10 cellular contexts compared by ENCODE assay signal in the genomic region with DNA sequence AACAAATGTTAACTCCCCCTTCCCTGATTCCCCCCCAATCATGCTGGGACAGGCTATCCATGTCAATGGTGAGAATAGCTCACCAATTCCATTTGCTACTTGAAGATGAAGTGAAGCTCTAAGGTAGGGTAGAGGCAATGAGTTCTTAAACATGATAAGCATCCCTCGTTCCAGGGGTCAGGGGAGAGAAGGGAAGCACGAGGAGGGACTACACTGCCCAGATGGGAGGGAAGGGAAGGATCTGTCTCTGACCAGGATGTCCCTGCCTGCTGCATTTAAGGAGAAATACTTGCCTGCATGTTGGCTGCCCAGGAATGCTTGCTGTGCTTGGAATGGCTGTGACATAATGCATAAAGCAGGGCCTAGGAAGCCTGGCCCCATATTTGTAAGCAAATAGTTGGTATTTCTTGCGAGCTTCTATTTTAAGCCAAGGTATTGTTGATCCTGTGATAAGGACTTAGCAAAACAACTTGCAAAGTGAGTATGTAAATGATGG.
DNase-seq lines count a peak whose midpoint lies in the region; ATAC-seq and TF ChIP-seq lines count a peak whose summit lies in the region.
"Had no signal": no experiment of that assay in that cellular context is flagged by ENCODE, and none has a peak within 500 bp of the region (broad histone marks: within the 10 kb centered on the region; RNA-seq: fewer than 3 reads in every experiment).

No MANE protein-coding gene starts in this region.

- no peaks in the 10 kb centered on the region for H3K9me3 Mint-ChIP-seq in activated naive CD8-positive, alpha-beta T cell treated with anti-CD3 and anti-CD28 coated beads, Interleukin-2, amount 10 ng/mL, durations not matched to agents 7 days and 5 days
- H3K9me3 Mint-ChIP-seq in activated naive CD8-positive, alpha-beta T cell treated with anti-CD3 and anti-CD28 coated beads, Interleukin-2, amount 50 U/mL, for 24 hours: no peaks in the 10 kb centered on the region
- peaks cover 3% of the 10 kb centered on the region for H3K9me3 Mint-ChIP-seq in activated T-helper 17 cell treated with anti-CD3 and anti-CD28 coated beads, Interleukin-2, amount 50 U/mL, for 72 hours

- peaks cover 38% of the 10 kb centered on the region for H3K4me1 Mint-ChIP-seq in activated naive CD8-positive, alpha-beta T cell treated with anti-CD3 and anti-CD28 coated beads, Interleukin-2, amount 10 ng/mL, durations not matched to agents 7 days and 5 days
- H3K4me1 Mint-ChIP-seq in activated naive CD8-positive, alpha-beta T cell treated with anti-CD3 and anti-CD28 coated beads, Interleukin-2, amount 50 U/mL, for 24 hours: peaks cover 44% of the 10 kb centered on the region
- H3K4me1 Mint-ChIP-seq in activated T-helper 17 cell treated with anti-CD3 and anti-CD28 coated beads, Interleukin-2, amount 50 U/mL, for 72 hours: peaks cover 36% of the 10 kb centered on the region

- H3K4me3 ChIP-seq in upper lobe of right lung: no peak overlapping the region

- no peak overlapping the region for H3K27ac ChIP-seq in upper lobe of right lung

- no peak for DNase-seq in activated naive CD8-positive, alpha-beta T cell treated with anti-CD3 and anti-CD28 coated beads, Interleukin-2, amount 10 ng/mL, durations not matched to agents 7 days and 5 days
- DNase-seq in activated naive CD8-positive, alpha-beta T cell treated with anti-CD3 and anti-CD28 coated beads, Interleukin-2, amount 50 U/mL, for 24 hours: no peak
- peak; percentile 93 for DNase-seq in islet precursor cell
- no peak for DNase-seq in upper lobe of right lung
- DNase-seq in NCI-H1105 (lab: John Stamatoyannopoulos, UW): no peak
- DNase-seq in UCSD-AML1 (lab: John Stamatoyannopoulos, UW; ENCODE audit: unreplicated experiment): no peak
- DNase-seq: BE2C, retina had no signal

- peaks cover 78% of the 10 kb centered on the region for H3K36me3 Mint-ChIP-seq in activated naive CD8-positive, alpha-beta T cell treated with anti-CD3 and anti-CD28 coated beads, Interleukin-2, amount 10 ng/mL, durations not matched to agents 7 days and 5 days
- peaks cover 69% of the 10 kb centered on the region for H3K36me3 Mint-ChIP-seq in activated naive CD8-positive, alpha-beta T cell treated with anti-CD3 and anti-CD28 coated beads, Interleukin-2, amount 50 U/mL, for 24 hours (ENCODE audit: low read depth)
- peaks cover 98% of the 10 kb centered on the region for H3K36me3 Mint-ChIP-seq in activated T-helper 17 cell treated with anti-CD3 and anti-CD28 coated beads, Interleukin-2, amount 50 U/mL, for 72 hours (ENCODE audit: low read depth)

- peaks cover 23% of the 10 kb centered on the region for H3K36me3 ChIP-seq in upper lobe of right lung

- no peaks in the 10 kb centered on the region for H3K27me3 Mint-ChIP-seq in activated naive CD8-positive, alpha-beta T cell treated with anti-CD3 and anti-CD28 coated beads, Interleukin-2, amount 10 ng/mL, durations not matched to agents 7 days and 5 days
- no peaks in the 10 kb centered on the region for H3K27me3 Mint-ChIP-seq in activated naive CD8-positive, alpha-beta T cell treated with anti-CD3 and anti-CD28 coated beads, Interleukin-2, amount 50 U/mL, for 24 hours
- no peaks in the 10 kb centered on the region for H3K27me3 Mint-ChIP-seq in activated T-helper 17 cell treated with anti-CD3 and anti-CD28 coated beads, Interleukin-2, amount 50 U/mL, for 72 hours

- intact Hi-C loops in upper lobe of right lung (cut with DNase I): no loop called here

- POLR2A ChIA-PET in activated naive CD8-positive, alpha-beta T cell treated with anti-CD3 and anti-CD28 coated beads, Interleukin-2, amount 10 ng/mL, durations not matched to agents 7 days and 5 days (lab: Charles Lee): interaction anchor here (1.2 to 2.2 kb wide), 4 partner anchors 14 to 156 kb away, joined by 3 to 8 read pairs (median 6); a partner anchor contains a TSS

- H3K9me3 ChIP-seq in upper lobe of right lung: no peaks in the 10 kb centered on the region
- H3K9me3 ChIP-seq: BE2C had no signal

- peaks cover 6% of the 10 kb centered on the region for H3K4me1 ChIP-seq in upper lobe of right lung
- H3K4me1 ChIP-seq: BE2C had no signal

- peak overlapping the region; percentile 75 for H3K27ac Mint-ChIP-seq in activated naive CD8-positive, alpha-beta T cell treated with anti-CD3 and anti-CD28 coated beads, Interleukin-2, amount 10 ng/mL, durations not matched to agents 7 days and 5 days
- H3K27ac Mint-ChIP-seq in activated naive CD8-positive, alpha-beta T cell treated with anti-CD3 and anti-CD28 coated beads, Interleukin-2, amount 50 U/mL, for 24 hours: no peak overlapping the region
- no peak overlapping the region for H3K27ac Mint-ChIP-seq in activated T-helper 17 cell treated with anti-CD3 and anti-CD28 coated beads, Interleukin-2, amount 50 U/mL, for 72 hours

- H3K27me3 ChIP-seq in upper lobe of right lung: no peaks in the 10 kb centered on the region
- H3K27me3 ChIP-seq: BE2C had no signal

- no peak for ATAC-seq in activated naive CD8-positive, alpha-beta T cell treated with anti-CD3 and anti-CD28 coated beads, Interleukin-2, amount 10 ng/mL, durations not matched to agents 7 days and 5 days (ENCODE audit: low read depth)
- no peak for ATAC-seq in activated naive CD8-positive, alpha-beta T cell treated with anti-CD3 and anti-CD28 coated beads, Interleukin-2, amount 50 U/mL, for 24 hours
- no peak for ATAC-seq in activated T-helper 17 cell treated with anti-CD3 and anti-CD28 coated beads, Interleukin-2, amount 50 U/mL, for 72 hours (replicated peaks)
- peak; percentile 83 for ATAC-seq in upper lobe of right lung
- no peak for ATAC-seq in GM18519 (IDR thresholded peaks at IDR 0.05; ENCODE audit: low FRiP score, unreplicated experiment)

- H3K4me3 Mint-ChIP-seq in activated naive CD8-positive, alpha-beta T cell treated with anti-CD3 and anti-CD28 coated beads, Interleukin-2, amount 10 ng/mL, durations not matched to agents 7 days and 5 days: peak overlapping the region; percentile 25
- no peak overlapping the region for H3K4me3 Mint-ChIP-seq in activated naive CD8-positive, alpha-beta T cell treated with anti-CD3 and anti-CD28 coated beads, Interleukin-2, amount 50 U/mL, for 24 hours
- peak overlapping the region; percentile 64 for H3K4me3 Mint-ChIP-seq in activated T-helper 17 cell treated with anti-CD3 and anti-CD28 coated beads, Interleukin-2, amount 50 U/mL, for 72 hours

- no peak for TF ChIP-seq CTCF in upper lobe of right lung (IDR thresholded peaks at IDR 0.05)
